13 cellular contexts compared by ENCODE assay signal in the genomic region with DNA sequence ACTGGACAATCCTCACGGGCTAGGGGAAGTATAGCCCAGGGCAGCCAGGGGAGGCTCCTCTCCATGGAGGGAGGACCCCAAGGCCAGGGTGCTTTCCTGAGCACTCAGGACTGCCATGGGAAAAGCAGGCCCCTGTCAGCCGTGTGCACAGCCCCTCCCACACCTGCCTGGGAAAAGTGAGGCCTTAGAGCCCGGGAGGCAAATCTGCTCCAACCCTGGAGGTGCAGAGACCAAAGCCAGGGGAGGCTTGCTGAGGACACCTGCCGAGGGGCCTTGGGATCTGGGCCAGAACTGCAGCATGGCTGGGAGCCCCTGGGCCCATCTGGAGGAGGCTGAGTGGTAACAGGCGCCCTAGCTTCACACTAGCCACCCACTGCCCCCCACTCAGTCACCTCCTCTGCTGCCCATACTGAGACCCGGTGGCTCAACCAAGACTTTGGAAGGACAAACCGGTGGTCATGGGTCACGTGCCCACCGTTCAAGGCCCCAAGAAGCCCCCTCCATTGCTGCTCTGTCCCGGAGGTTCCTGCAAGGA. TPM values are rescaled to one million over a fixed set of nuclear protein-coding genes. Genes with fewer than 3 reads are reported as not detected.
DNase-seq lines count a peak whose midpoint lies in the region; ATAC-seq, FAIRE-seq and TF ChIP-seq lines count a peak whose summit lies in the region.
"Had no signal": no experiment of that assay in that cellular context is flagged by ENCODE, and none has a peak within 500 bp of the region (broad histone marks: within the 10 kb centered on the region; RNA-seq: fewer than 3 reads in every experiment).

No MANE protein-coding gene starts in this region.

- POLR2A ChIA-PET in H1 (lab: Charles Lee; ENCODE audit: partially characterized antibody) = interaction anchor here (1.0 kb wide), 1 partner anchor 56 kb away, joined by 3 read pairs; no protein-coding TSS in a partner anchor
- POLR2A ChIA-PET in CD4-positive, alpha-beta T cell (lab: Charles Lee) = no interaction called here

- H3K4me2 ChIP-seq in BLaER1 treated with 17β-estradiol and CSF1 and Interleukin-3, amounts not matched to agents 10 nM and 100 nM = peak overlapping the region in 9 of 11 experiments; percentile 54 to 99 (median 89); a peak in 17 of 22 replicates
- H3K4me2 ChIP-seq in H1 (ENCODE audit: insufficient read depth in 1 of 2, low read depth in 2 of 2, low read length in 2 of 2) = no peak overlapping the region
- no peak overlapping the region for H3K4me2 ChIP-seq in neuronal stem cell (ENCODE audit: insufficient read depth, low read length, poor library complexity, severe bottlenecking)
- H3K4me2 ChIP-seq: GM23338 had no signal

- H4K91ac ChIP-seq in H1 (replicated peaks; ENCODE audit: insufficient read length, low read length) = no peak overlapping the region
- no peak overlapping the region for H4K91ac ChIP-seq in neuronal stem cell (ENCODE audit: low read depth, low read length, poor library complexity)

- H3K27ac Mint-ChIP-seq in endodermal cell = no peak overlapping the region
- H3K27ac Mint-ChIP-seq in CD4-positive, alpha-beta T cell = no peak overlapping the region
- H3K27ac Mint-ChIP-seq: B cell, GM23338 had no signal

- no peak overlapping the region for H3K4me3 Mint-ChIP-seq in endodermal cell
- H3K4me3 Mint-ChIP-seq in CD4-positive, alpha-beta T cell = no peak overlapping the region
- H3K4me3 Mint-ChIP-seq: B cell, GM23338 had no signal

- no peaks in the 10 kb centered on the region for H3K4me1 Mint-ChIP-seq in endodermal cell
- no peaks in the 10 kb centered on the region for H3K4me1 Mint-ChIP-seq in CD4-positive, alpha-beta T cell (ENCODE audit: low read depth)
- H3K4me1 Mint-ChIP-seq: B cell had no signal

- H2BK120ac ChIP-seq in H1 (replicated peaks; ENCODE audit: low read depth, low read length) (no peak overlapping the region), neuronal stem cell (ENCODE audit: low read depth, low read length) (peak overlapping the region; percentile 24)

- TF ChIP-seq POLR2A in H1 (IDR thresholded peaks at IDR 0.05; ENCODE audit: control extremely low read depth in 1 of 2, low read depth in 2 of 2, low read length in 2 of 2) (no peak), body of pancreas (IDR thresholded peaks at IDR 0.05) (no peak)

- no peak for TF ChIP-seq CTCF in BE2C (IDR thresholded peaks at IDR 0.05; ENCODE audit: low read depth, low read length)
- TF ChIP-seq CTCF in H1 (IDR thresholded peaks at IDR 0.05; ENCODE audit: control extremely low read depth in 1 of 3, insufficient read depth in 1 of 3, low read depth in 1 of 3, low read length in 3 of 3) = no peak
- TF ChIP-seq CTCF in endodermal cell (conservative IDR thresholded peaks at IDR 0.05) = no peak
- no peak for TF ChIP-seq CTCF in body of pancreas (IDR thresholded peaks at IDR 0.05)
- no peak for TF ChIP-seq CTCF in CD4-positive, alpha-beta T cell (IDR thresholded peaks at IDR 0.05)

- no peak for TF ChIP-seq EP300 in H1 (IDR thresholded peaks at IDR 0.05; ENCODE audit: borderline replicate concordance in 1 of 2, low read depth in 2 of 2, low read length in 2 of 2)

- no peak overlapping the region for H2BK20ac ChIP-seq in H1 (ENCODE audit: low read length)

- H3K36me3 ChIP-seq in BE2C (no peaks in the 10 kb centered on the region), H1 (ENCODE audit: control insufficient read depth in 2 of 4, insufficient read depth in 4 of 4, low read length in 3 of 4) (no peaks in the 10 kb centered on the region), neuronal stem cell (replicated peaks in 1 of 2; ENCODE audit: control insufficient read depth in 2 of 2, insufficient read depth in 2 of 2, low read length in 2 of 2) (peaks cover 0 to 1% of the 10 kb centered on the region in 2 donors), endodermal cell (ENCODE audit: control insufficient read depth, insufficient read depth, low read length) (no peaks in the 10 kb centered on the region), body of pancreas (replicated peaks in 1 of 2; ENCODE audit: insufficient read depth in 1 of 2, low read depth in 2 of 2) (no peaks in the 10 kb centered on the region)
- H3K36me3 ChIP-seq in BLaER1 treated with 17β-estradiol and CSF1 and Interleukin-3, amounts not matched to agents 10 nM and 100 nM = no peaks in the 10 kb centered on the region

- ATAC-seq in body of pancreas = no peak
- no peak for ATAC-seq in CD4-positive, alpha-beta T cell (ENCODE audit: poor library complexity)
- ATAC-seq: GM23338 had no signal

- no peak overlapping the region for H2AK5ac ChIP-seq in H1 (ENCODE audit: low read depth, low read length)
- H2AK5ac ChIP-seq in neuronal stem cell (ENCODE audit: low read depth, low read length) = peak overlapping the region; percentile 74

- H3K4me3 ChIP-seq in BE2C (ENCODE audit: low read depth, low read length) (no peak overlapping the region), H1 (ENCODE audit: extremely low read depth in 1 of 4, insufficient read depth in 2 of 4, low read depth in 3 of 4, low read length in 4 of 4) (no peak overlapping the region), neuronal stem cell (ENCODE audit: low read length in 2 of 2) (no peak overlapping the region), endodermal cell (ENCODE audit: low read length) (no peak overlapping the region), body of pancreas (no peak overlapping the region)
- H3K4me3 ChIP-seq in BLaER1 treated with 17β-estradiol and CSF1 and Interleukin-3, amounts not matched to agents 10 nM and 100 nM = no peak overlapping the region; a peak in 1 of 20 replicates
- H3K4me3 ChIP-seq: GM23338 had no signal

- H3K14ac ChIP-seq in H1 (ENCODE audit: insufficient read length) (no peak overlapping the region), neuronal stem cell (ENCODE audit: low read length) (no peak overlapping the region)

- no peak for TF ChIP-seq RAD21 in H1 (IDR thresholded peaks at IDR 0.05 in 1 of 2, conservative IDR thresholded peaks at IDR 0.05 in 1 of 2; ENCODE audit: low read depth in 2 of 2, low read length in 2 of 2)

- H3K9me3 Mint-ChIP-seq in endodermal cell = no peaks in the 10 kb centered on the region
- no peaks in the 10 kb centered on the region for H3K9me3 Mint-ChIP-seq in CD4-positive, alpha-beta T cell
- H3K9me3 Mint-ChIP-seq: GM23338 had no signal

- H3K36me3 Mint-ChIP-seq in endodermal cell (ENCODE audit: low read depth) = no peaks in the 10 kb centered on the region
- no peaks in the 10 kb centered on the region for H3K36me3 Mint-ChIP-seq in CD4-positive, alpha-beta T cell (ENCODE audit: low read depth)

- H3K23ac ChIP-seq in H1 (ENCODE audit: insufficient read length) = no peak overlapping the region
- H3K23ac ChIP-seq in neuronal stem cell (ENCODE audit: low read depth, low read length, poor library complexity) = peak overlapping the region; percentile 75

- no peaks in the 10 kb centered on the region for H3K9me3 ChIP-seq in BE2C
- peaks cover 0 to 6% (median 0%) of the 10 kb centered on the region in 11 experiments; a peak in 2 of 22 replicates for H3K9me3 ChIP-seq in BLaER1 treated with 17β-estradiol and CSF1 and Interleukin-3, amounts not matched to agents 10 nM and 100 nM (replicated peaks in 1 of 11)
- no peaks in the 10 kb centered on the region for H3K9me3 ChIP-seq in H1 (ENCODE audit: insufficient read depth in 2 of 2, low read depth in 1 of 2, low read length in 1 of 2)
- H3K9me3 ChIP-seq in neuronal stem cell (replicated peaks in 1 of 2; ENCODE audit: control insufficient read depth in 2 of 2, insufficient read depth in 1 of 2, low read depth in 1 of 2, low read length in 2 of 2) = peaks cover 0 to 3% of the 10 kb centered on the region in 2 donors
- no peaks in the 10 kb centered on the region for H3K9me3 ChIP-seq in endodermal cell (ENCODE audit: control insufficient read depth, low read length)
- H3K9me3 ChIP-seq in body of pancreas = no peaks in the 10 kb centered on the region
- no peaks in the 10 kb centered on the region for H3K9me3 ChIP-seq in CD4-positive, alpha-beta T cell (ENCODE audit: control insufficient read depth, low read length)

- 89% methylated on average over 10 of the region's 10 CpGs; no CpG with 5 or more reads in 1 of the 2 experiments for WGBS in H1 (ENCODE audit: extremely low coverage in 1 of 2, insufficient coverage in 1 of 2, insufficient read length in 1 of 2, insufficient replicate concordance in 2 of 2, low coverage in 1 of 2, low lambda C conversion rate in 2 of 2, missing lambda C conversion rate in 1 of 2), 2 experiments
- no CpG with 5 or more reads among the region's 10 CpGs for WGBS in neuronal stem cell (ENCODE audit: extremely low coverage in 2 of 2, insufficient read length in 2 of 2, insufficient replicate concordance in 1 of 2), 2 donors
- 86 to 90% methylated on average over 8 to 10 of the region's 10 CpGs for WGBS in endodermal cell (ENCODE audit: insufficient coverage in 1 of 2, insufficient read length in 1 of 2), 2 experiments
- WGBS in body of pancreas, 2 donors = 53 to 60% methylated on average over 4 to 10 of the region's 10 CpGs

- H3K18ac ChIP-seq in H1 (ENCODE audit: extremely low read depth, low read length) = no peak overlapping the region
- H3K18ac ChIP-seq in neuronal stem cell (ENCODE audit: low read length) = peak overlapping the region; percentile 51

- H3K9ac ChIP-seq in BLaER1 treated with 17β-estradiol and CSF1 and Interleukin-3, amounts not matched to agents 10 nM and 100 nM = peak overlapping the region in 3 of 11 experiments; percentile 30 to 74 (median 54); a peak in 3 of 22 replicates
- H3K9ac ChIP-seq in H1 (replicated peaks in 1 of 4; ENCODE audit: extremely low read depth in 1 of 4, low read depth in 3 of 4, low read length in 3 of 4) (no peak overlapping the region), neuronal stem cell (ENCODE audit: low read depth, low read length, poor library complexity) (no peak overlapping the region), endodermal cell (ENCODE audit: extremely low read depth, low read length, poor library complexity, severe bottlenecking) (no peak overlapping the region)

- in situ Hi-C loops in G401 (cut with HindIII; ENCODE audit: low sequenced_read_pairs) = no loop called here

- H3K4ac ChIP-seq in H1 (replicated peaks; ENCODE audit: insufficient read length, low read depth, low read length) (no peak overlapping the region), neuronal stem cell (ENCODE audit: low read length) (no peak overlapping the region)

- peak overlapping the region; percentile 41; the same call in 1 of the 2 replicates for H4K8ac ChIP-seq in H1 (ENCODE audit: extremely low read depth, insufficient read depth, low read length)
- no peak overlapping the region for H4K8ac ChIP-seq in neuronal stem cell (ENCODE audit: low read depth, low read length)

- FAIRE-seq in H1 (lab: Jason Lieb, UNC) = no peak
- FAIRE-seq: A204.1 had no signal

- peak overlapping the region in 4 of 11 experiments; percentile 37 to 54 (median 50); a peak in 6 of 22 replicates for H3K27ac ChIP-seq in BLaER1 treated with 17β-estradiol and CSF1 and Interleukin-3, amounts not matched to agents 10 nM and 100 nM
- H3K27ac ChIP-seq in H1 (ENCODE audit: low read depth, low read length) = no peak overlapping the region
- no peak overlapping the region for H3K27ac ChIP-seq in neuronal stem cell (replicated peaks; ENCODE audit: low read length)
- H3K27ac ChIP-seq in endodermal cell (ENCODE audit: low read depth, low read length) = no peak overlapping the region
- no peak overlapping the region for H3K27ac ChIP-seq in body of pancreas
- no peak overlapping the region for H3K27ac ChIP-seq in CD4-positive, alpha-beta T cell (ENCODE audit: low read depth, low read length)

- peaks cover 7% of the 10 kb centered on the region; the same call in 1 of the 2 replicates for H3K23me2 ChIP-seq in H1 (ENCODE audit: low read depth, low read length)

- H4K20me1 ChIP-seq in BLaER1 treated with 17β-estradiol and CSF1 and Interleukin-3, amounts not matched to agents 10 nM and 100 nM = peaks cover 0 to 30% (median 0%) of the 10 kb centered on the region in 11 experiments; a peak in 5 of 22 replicates
- no peaks in the 10 kb centered on the region for H4K20me1 ChIP-seq in H1 (replicated peaks in 1 of 2; ENCODE audit: control insufficient read depth in 1 of 2, insufficient read depth in 2 of 2, low read length in 2 of 2)

- H3K27me3 ChIP-seq in BE2C = peaks cover 16% of the 10 kb centered on the region
- peaks cover 0 to 45% (median 0%) of the 10 kb centered on the region in 11 experiments; a peak in 7 of 22 replicates for H3K27me3 ChIP-seq in BLaER1 treated with 17β-estradiol and CSF1 and Interleukin-3, amounts not matched to agents 10 nM and 100 nM
- no peaks in the 10 kb centered on the region; a peak in 1 of 7 replicates for H3K27me3 ChIP-seq in H1 (replicated peaks in 1 of 4; ENCODE audit: control insufficient read depth in 3 of 4, extremely low read depth in 1 of 4, insufficient read depth in 3 of 4, low read length in 3 of 4)
- H3K27me3 ChIP-seq in neuronal stem cell (ENCODE audit: control insufficient read depth in 3 of 3, insufficient read depth in 3 of 3, low read depth in 1 of 3, low read length in 3 of 3) = peaks cover 0 to 15% (median 0%) of the 10 kb centered on the region in 3 experiments
- H3K27me3 ChIP-seq in endodermal cell (ENCODE audit: control insufficient read depth, insufficient read depth, low read length, poor library complexity, severe bottlenecking) = no peaks in the 10 kb centered on the region
- H3K27me3 ChIP-seq in body of pancreas = no peaks in the 10 kb centered on the region
- H3K27me3 ChIP-seq in CD4-positive, alpha-beta T cell (ENCODE audit: control insufficient read depth, insufficient read depth, low read length) = peaks cover 14% of the 10 kb centered on the region

- H2BK5ac ChIP-seq in H1 (ENCODE audit: low read depth, low read length) = no peak overlapping the region
- peak overlapping the region; percentile 59 for H2BK5ac ChIP-seq in neuronal stem cell (ENCODE audit: low read length)

- no peaks in the 10 kb centered on the region; the same call in 1 of the 2 replicates for H3K4me1 ChIP-seq in BE2C
- peaks cover 60 to 97% (median 85%) of the 10 kb centered on the region in 10 experiments for H3K4me1 ChIP-seq in BLaER1 treated with 17β-estradiol and CSF1 and Interleukin-3, amounts not matched to agents 10 nM and 100 nM
- peaks cover 0 to 3% (median 1%) of the 10 kb centered on the region in 4 experiments; a peak in 2 of 7 replicates for H3K4me1 ChIP-seq in H1 (replicated peaks in 1 of 4; ENCODE audit: control insufficient read depth in 3 of 4, insufficient read depth in 4 of 4, low read length in 3 of 4)
- H3K4me1 ChIP-seq in neuronal stem cell (ENCODE audit: control insufficient read depth in 2 of 2, insufficient read depth in 1 of 2, low read depth in 1 of 2, low read length in 2 of 2) = peaks cover 8 to 20% of the 10 kb centered on the region in 2 donors
- no peaks in the 10 kb centered on the region for H3K4me1 ChIP-seq in endodermal cell (ENCODE audit: control insufficient read depth, insufficient read depth, low read length)
- H3K4me1 ChIP-seq in body of pancreas = no peaks in the 10 kb centered on the region

- H3K79me1 ChIP-seq in H1 (ENCODE audit: low read depth, low read length) = no peaks in the 10 kb centered on the region
- no peaks in the 10 kb centered on the region for H3K79me1 ChIP-seq in neuronal stem cell (ENCODE audit: low read depth, low read length)

- no peak overlapping the region for H4K5ac ChIP-seq in H1 (ENCODE audit: insufficient read length, low read depth, low read length)

- peak; percentile 8 for DNase-seq in BE2C
- no peak for DNase-seq in H1 (ENCODE audit: low read depth in 1 of 2, low spot score in 2 of 2)
- no peak for DNase-seq in neuronal stem cell (ENCODE audit: low spot score)
- DNase-seq in endodermal cell = no peak
- DNase-seq in body of pancreas = no peak
- no peak for DNase-seq in CD4-positive, alpha-beta T cell
- DNase-seq in G401 (ENCODE audit: low spot score) = no peak
- DNase-seq: DMS53, HCEC 1CT had no signal

- CTCF ChIA-PET in H1 (lab: Charles Lee; ENCODE audit: partially characterized antibody) = interaction anchor here (1.0 to 1.4 kb wide), 2 partner anchors 8 to 352 kb away, joined by 3 read pairs; no protein-coding TSS in a partner anchor
- CTCF ChIA-PET in CD4-positive, alpha-beta T cell (lab: Charles Lee) = no interaction called here

- H2AFZ ChIP-seq in H1 (ENCODE audit: low read length) (no peak overlapping the region), neuronal stem cell (ENCODE audit: low read length) (no peak overlapping the region)
- H2AFZ ChIP-seq: GM23338 had no signal

- H2BK12ac ChIP-seq in H1 (ENCODE audit: low read depth, low read length) (no peak overlapping the region), neuronal stem cell (ENCODE audit: low read length) (peak overlapping the region; percentile 60)

- H3K79me2 ChIP-seq in H1 (ENCODE audit: control insufficient read depth in 1 of 2, insufficient read depth in 2 of 2, low read length in 2 of 2) = no peaks in the 10 kb centered on the region

- H2BK15ac ChIP-seq in H1 (ENCODE audit: low read length) (no peak overlapping the region), neuronal stem cell (ENCODE audit: low read length) (no peak overlapping the region)

- H3K27me3 Mint-ChIP-seq in endodermal cell (ENCODE audit: insufficient read depth) = peaks cover 3% of the 10 kb centered on the region
- H3K27me3 Mint-ChIP-seq in CD4-positive, alpha-beta T cell = peaks cover 21% of the 10 kb centered on the region

- intact Hi-C loops in body of pancreas (cut with DNase I) = no loop called here
- intact Hi-C loops in CD4-positive, alpha-beta T cell (cut with DNase I, micrococcal nuclease) = no loop called here

- no peak overlapping the region for H3K56ac ChIP-seq in H1 (replicated peaks; ENCODE audit: insufficient read length, low read depth, low read length)

RNA-seq across cellular contexts. Expression of gene YTHDF1, which starts 55.2 kb away (rescaled TPM):
- polyA plus RNA-seq in BE2C (2012; ENCODE audit: insufficient read depth, insufficient read length, low read depth) = 90.9 TPM
- total RNA-seq in H1 (2021; fragmentation: NEBNext Ultra II Directional; extraction: Animal tissue kit (Norgen Biotek cat#: 25700)) = 66.0 and 66.1 TPM in 2 replicates
- 32.8 and 38.3 TPM in 2 replicates for polyA plus RNA-seq in H1 (2011; rRNA removed)
- polyA plus RNA-seq in H1 (2011; cell fraction: cytosol; rRNA removed) = 41.4 TPM
- polyA plus RNA-seq in H1 (2011; cell fraction: nucleus; rRNA removed) = 41.1 TPM
- polyA plus RNA-seq in H1 (2012, experiment 1 of 2) = 46.9 to 54.7 TPM (median 49.9 TPM) in 4 replicates
- polyA plus RNA-seq in H1 (2012, experiment 2 of 2) = 35.5 TPM
- 44.4 TPM for polyA plus RNA-seq in H1 (2013, experiment 1 of 2)
- polyA plus RNA-seq in H1 (2013, experiment 2 of 2) = 44.2 TPM
- 42.5 and 44.7 TPM in 2 replicates for polyA minus RNA-seq in H1 (2011; rRNA and poly(A)+ RNA removed)
- polyA minus RNA-seq in H1 (2011; cell fraction: cytosol; rRNA and poly(A)+ RNA removed) = 40.8 TPM
- polyA minus RNA-seq in H1 (2011; cell fraction: nucleus; rRNA and poly(A)+ RNA removed) = 22.0 TPM
- 33.5 TPM for polyA plus RNA-seq in neuronal stem cell (2013, experiment 1 of 2)
- 33.7 TPM for polyA plus RNA-seq in neuronal stem cell (2013, experiment 2 of 2)
- 10 to 100 TPM; 64.9 to 73.2 TPM for total RNA-seq in endodermal cell
- polyA plus RNA-seq in endodermal cell (2013, experiment 1 of 2) = 43.0 TPM
- polyA plus RNA-seq in endodermal cell (2013, experiment 2 of 2) = 41.6 TPM
- 10 to 100 TPM; 15.8 to 16.2 TPM for total RNA-seq in body of pancreas
- 10 to 100 TPM; 43.7 to 44.1 TPM for total RNA-seq in CD4-positive, alpha-beta T cell
- total RNA-seq in G401 (2014; rRNA removed; shearing (Covaris generic)) = 22.7 and 27.1 TPM in 2 replicates

Comparison
In these comparisons a context has a peak if more than half of its experiments do, and no peak if none do; other contexts are left out.
1. H3K4me2 ChIP-seq: peak in BLaER1 treated with 17β-estradiol and CSF1 and Interleukin-3, amounts not matched to agents 10 nM and 100 nM (9 of 11); none in H1 (0 of 2) and neuronal stem cell (single experiment).